1 cellular context compared by ENCODE assay signal in the genomic region with DNA sequence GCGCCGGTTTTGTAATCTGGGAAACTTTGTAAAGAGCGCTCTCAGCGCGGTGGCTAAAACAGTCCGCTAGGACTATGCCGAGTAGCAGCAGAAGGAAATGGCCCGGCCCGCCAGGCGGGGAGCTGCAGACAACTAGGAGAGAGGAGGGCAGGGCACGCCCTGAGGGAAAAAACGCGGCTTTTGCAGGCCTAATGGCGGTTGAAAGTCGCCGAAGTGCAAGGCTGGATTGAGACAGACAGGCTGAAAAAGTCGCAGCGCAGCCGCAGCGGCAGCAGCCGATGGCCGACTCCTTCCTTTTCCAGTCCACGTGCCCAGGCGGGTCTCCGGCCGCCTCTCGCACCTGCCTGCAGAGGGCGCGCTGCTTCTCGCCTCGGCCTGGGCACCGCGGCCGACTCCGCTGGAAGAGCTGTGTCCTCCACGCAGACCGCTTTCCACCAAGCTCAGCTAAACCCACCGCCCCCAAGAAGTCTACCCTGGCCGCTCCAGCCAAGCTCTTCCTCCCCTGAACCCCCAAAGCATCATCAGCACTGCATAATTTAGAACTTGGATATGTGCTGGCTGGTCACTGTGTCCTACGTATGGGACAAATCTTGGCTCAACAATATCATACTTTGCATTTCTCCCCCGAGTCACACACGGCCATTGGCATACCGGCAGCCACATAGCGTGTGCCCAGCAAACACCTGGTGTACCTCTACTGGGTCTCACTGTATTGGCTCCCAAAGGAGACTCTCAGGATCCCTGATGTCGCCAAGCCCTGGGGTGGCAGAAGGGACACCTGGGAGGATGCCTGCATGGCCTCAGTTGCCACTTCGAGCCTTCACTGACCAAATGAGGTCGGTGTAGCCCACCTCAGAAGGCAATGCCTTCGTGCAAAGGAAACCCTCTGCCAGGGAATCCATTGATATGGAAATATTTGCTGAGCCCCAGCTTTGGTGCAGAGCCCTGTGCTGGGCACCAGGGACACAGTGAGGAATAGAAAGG.
TF ChIP-seq lines count a peak whose summit lies in the region.

No MANE protein-coding gene starts in this region.

TF ChIP-seq in A549, 52 proteins besides CTCF, POLR2A, EP300 and RAD21 (continued from another document):
- TF ChIP-seq, protein P1, sequence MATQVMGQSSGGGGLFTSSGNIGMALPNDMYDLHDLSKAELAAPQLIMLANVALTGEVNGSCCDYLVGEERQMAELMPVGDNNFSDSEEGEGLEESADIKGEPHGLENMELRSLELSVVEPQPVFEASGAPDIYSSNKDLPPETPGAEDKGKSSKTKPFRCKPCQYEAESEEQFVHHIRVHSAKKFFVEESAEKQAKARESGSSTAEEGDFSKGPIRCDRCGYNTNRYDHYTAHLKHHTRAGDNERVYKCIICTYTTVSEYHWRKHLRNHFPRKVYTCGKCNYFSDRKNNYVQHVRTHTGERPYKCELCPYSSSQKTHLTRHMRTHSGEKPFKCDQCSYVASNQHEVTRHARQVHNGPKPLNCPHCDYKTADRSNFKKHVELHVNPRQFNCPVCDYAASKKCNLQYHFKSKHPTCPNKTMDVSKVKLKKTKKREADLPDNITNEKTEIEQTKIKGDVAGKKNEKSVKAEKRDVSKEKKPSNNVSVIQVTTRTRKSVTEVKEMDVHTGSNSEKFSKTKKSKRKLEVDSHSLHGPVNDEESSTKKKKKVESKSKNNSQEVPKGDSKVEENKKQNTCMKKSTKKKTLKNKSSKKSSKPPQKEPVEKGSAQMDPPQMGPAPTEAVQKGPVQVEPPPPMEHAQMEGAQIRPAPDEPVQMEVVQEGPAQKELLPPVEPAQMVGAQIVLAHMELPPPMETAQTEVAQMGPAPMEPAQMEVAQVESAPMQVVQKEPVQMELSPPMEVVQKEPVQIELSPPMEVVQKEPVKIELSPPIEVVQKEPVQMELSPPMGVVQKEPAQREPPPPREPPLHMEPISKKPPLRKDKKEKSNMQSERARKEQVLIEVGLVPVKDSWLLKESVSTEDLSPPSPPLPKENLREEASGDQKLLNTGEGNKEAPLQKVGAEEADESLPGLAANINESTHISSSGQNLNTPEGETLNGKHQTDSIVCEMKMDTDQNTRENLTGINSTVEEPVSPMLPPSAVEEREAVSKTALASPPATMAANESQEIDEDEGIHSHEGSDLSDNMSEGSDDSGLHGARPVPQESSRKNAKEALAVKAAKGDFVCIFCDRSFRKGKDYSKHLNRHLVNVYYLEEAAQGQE (IDR thresholded peaks at IDR 0.05) = no peak
- TF ChIP-seq ESRRA (IDR thresholded peaks at IDR 0.05; ENCODE audit: borderline replicate concordance, low read length) (no peak), JUN (IDR thresholded peaks at IDR 0.05) (peak in 1 of 2 experiments; percentile 39; a peak in 1 of 5 replicates), SMC3 (IDR thresholded peaks at IDR 0.05) (peak; percentile 61), CBX8 (IDR thresholded peaks at IDR 0.05) (no peak), RARB (CRISPR knock-in tag; IDR thresholded peaks at IDR 0.05) (no peak), SREBF2 (IDR thresholded peaks at IDR 0.05) (no peak), NPAS2 (CRISPR knock-in tag; IDR thresholded peaks at IDR 0.05; ENCODE audit: borderline replicate concordance) (peak; percentile 66), NFE2L2 (conservative IDR thresholded peaks at IDR 0.05; ENCODE audit: low read length) (no peak), KDM5A (IDR thresholded peaks at IDR 0.05) (no peak), MYC (IDR thresholded peaks at IDR 0.05; ENCODE audit: borderline replicate concordance, low read length) (peak; percentile 95)
- TF ChIP-seq, protein P2, sequence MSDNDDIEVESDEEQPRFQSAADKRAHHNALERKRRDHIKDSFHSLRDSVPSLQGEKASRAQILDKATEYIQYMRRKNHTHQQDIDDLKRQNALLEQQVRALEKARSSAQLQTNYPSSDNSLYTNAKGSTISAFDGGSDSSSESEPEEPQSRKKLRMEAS (IDR thresholded peaks at IDR 0.05) = peak; percentile 99
- TF ChIP-seq, protein P3, sequence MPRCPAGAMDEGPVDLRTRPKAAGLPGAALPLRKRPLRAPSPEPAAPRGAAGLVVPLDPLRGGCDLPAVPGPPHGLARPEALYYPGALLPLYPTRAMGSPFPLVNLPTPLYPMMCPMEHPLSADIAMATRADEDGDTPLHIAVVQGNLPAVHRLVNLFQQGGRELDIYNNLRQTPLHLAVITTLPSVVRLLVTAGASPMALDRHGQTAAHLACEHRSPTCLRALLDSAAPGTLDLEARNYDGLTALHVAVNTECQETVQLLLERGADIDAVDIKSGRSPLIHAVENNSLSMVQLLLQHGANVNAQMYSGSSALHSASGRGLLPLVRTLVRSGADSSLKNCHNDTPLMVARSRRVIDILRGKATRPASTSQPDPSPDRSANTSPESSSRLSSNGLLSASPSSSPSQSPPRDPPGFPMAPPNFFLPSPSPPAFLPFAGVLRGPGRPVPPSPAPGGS (IDR thresholded peaks at IDR 0.05) = 0 out of 3 replicates have a peak, but pooled peaks have one; percentile 24
- TF ChIP-seq, protein P4, sequence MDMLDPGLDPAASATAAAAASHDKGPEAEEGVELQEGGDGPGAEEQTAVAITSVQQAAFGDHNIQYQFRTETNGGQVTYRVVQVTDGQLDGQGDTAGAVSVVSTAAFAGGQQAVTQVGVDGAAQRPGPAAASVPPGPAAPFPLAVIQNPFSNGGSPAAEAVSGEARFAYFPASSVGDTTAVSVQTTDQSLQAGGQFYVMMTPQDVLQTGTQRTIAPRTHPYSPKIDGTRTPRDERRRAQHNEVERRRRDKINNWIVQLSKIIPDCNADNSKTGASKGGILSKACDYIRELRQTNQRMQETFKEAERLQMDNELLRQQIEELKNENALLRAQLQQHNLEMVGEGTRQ (IDR thresholded peaks at IDR 0.05) = peak; percentile 66
- TF ChIP-seq, protein P5, sequence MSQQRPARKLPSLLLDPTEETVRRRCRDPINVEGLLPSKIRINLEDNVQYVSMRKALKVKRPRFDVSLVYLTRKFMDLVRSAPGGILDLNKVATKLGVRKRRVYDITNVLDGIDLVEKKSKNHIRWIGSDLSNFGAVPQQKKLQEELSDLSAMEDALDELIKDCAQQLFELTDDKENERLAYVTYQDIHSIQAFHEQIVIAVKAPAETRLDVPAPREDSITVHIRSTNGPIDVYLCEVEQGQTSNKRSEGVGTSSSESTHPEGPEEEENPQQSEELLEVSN (IDR thresholded peaks at IDR 0.05; ENCODE audit: borderline replicate concordance, low read depth) = peak; percentile 81
